1 cellular context compared by ENCODE assay signal in genomic region chr20:835220-836045, GRCh38.
TF ChIP-seq lines count a peak whose summit lies in the region.

No MANE protein-coding gene starts in this region.

TF ChIP-seq in GM12878, 131 proteins besides CTCF, POLR2A, EP300 and RAD21:
- TF ChIP-seq, protein P1, sequence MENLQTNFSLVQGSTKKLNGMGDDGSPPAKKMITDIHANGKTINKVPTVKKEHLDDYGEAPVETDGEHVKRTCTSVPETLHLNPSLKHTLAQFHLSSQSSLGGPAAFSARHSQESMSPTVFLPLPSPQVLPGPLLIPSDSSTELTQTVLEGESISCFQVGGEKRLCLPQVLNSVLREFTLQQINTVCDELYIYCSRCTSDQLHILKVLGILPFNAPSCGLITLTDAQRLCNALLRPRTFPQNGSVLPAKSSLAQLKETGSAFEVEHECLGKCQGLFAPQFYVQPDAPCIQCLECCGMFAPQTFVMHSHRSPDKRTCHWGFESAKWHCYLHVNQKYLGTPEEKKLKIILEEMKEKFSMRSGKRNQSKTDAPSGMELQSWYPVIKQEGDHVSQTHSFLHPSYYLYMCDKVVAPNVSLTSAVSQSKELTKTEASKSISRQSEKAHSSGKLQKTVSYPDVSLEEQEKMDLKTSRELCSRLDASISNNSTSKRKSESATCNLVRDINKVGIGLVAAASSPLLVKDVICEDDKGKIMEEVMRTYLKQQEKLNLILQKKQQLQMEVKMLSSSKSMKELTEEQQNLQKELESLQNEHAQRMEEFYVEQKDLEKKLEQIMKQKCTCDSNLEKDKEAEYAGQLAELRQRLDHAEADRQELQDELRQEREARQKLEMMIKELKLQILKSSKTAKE (IDR thresholded peaks at IDR 0.05; ENCODE audit: low read depth, poor library complexity, severe bottlenecking), result no peak
- no peak for TF ChIP-seq MEF2A (IDR thresholded peaks at IDR 0.05; ENCODE audit: insufficient read depth, low read depth, low read length)
- peak in 1 of 2 experiments; percentile 46; a peak in 1 of 3 replicates for TF ChIP-seq EGR1 (IDR thresholded peaks at IDR 0.05; ENCODE audit: borderline replicate concordance in 1 of 2, low read depth in 2 of 2, low read length in 2 of 2)
